Comparison of ENCODE assay signal across 28 cellular contexts in genomic region chr16:68033101-68033500, GRCh38. TPM values are rescaled to one million over a fixed set of nuclear protein-coding genes. Genes with fewer than 3 reads are reported as not detected.
DNase-seq lines count a peak whose midpoint lies in the region; ATAC-seq, FAIRE-seq and TF ChIP-seq lines count a peak whose summit lies in the region.
"Had no signal": no experiment of that assay in that cellular context is flagged by ENCODE, and none has a peak within 500 bp of the region (broad histone marks: within the 10 kb centered on the region; RNA-seq: fewer than 3 reads in every experiment).

No MANE protein-coding gene starts in this region.

- no peak for FAIRE-seq in astrocyte (lab: Jason Lieb, UNC)
- FAIRE-seq: GM18507, HepG2 had no signal

- no peak overlapping the region for H2AFZ ChIP-seq in astrocyte (ENCODE audit: low read depth, low read length)

- H3K27ac Mint-ChIP-seq in activated CD8-positive, alpha-beta memory T cell treated with anti-CD3 and anti-CD28 coated beads, Interleukin-2, amount 10 ng/mL, durations not matched to agents 7 days and 5 days, result peak overlapping the region; percentile 2
- H3K27ac Mint-ChIP-seq in astrocyte (ENCODE audit: unreplicated experiment) (no peak overlapping the region), immature natural killer cell (peak overlapping the region in 5 of 6 donors; percentile 15 to 81 (median 49)), nephron progenitor cell (no peak overlapping the region)

- no peaks in the 10 kb centered on the region for H3K27me3 Mint-ChIP-seq in activated CD8-positive, alpha-beta memory T cell treated with anti-CD3 and anti-CD28 coated beads, Interleukin-2, amount 10 ng/mL, durations not matched to agents 7 days and 5 days
- H3K27me3 Mint-ChIP-seq in astrocyte (ENCODE audit: low read depth, unreplicated experiment), result no peaks in the 10 kb centered on the region
- H3K27me3 Mint-ChIP-seq in immature natural killer cell (ENCODE audit: low read depth in 3 of 3), result peaks cover 0 to 2% (median 2%) of the 10 kb centered on the region in 3 donors
- H3K27me3 Mint-ChIP-seq in nephron progenitor cell (ENCODE audit: low read depth, poor library complexity), result no peaks in the 10 kb centered on the region

- no peaks in the 10 kb centered on the region for H3K79me2 ChIP-seq in astrocyte (ENCODE audit: insufficient read depth, low read length)

- H3K9ac ChIP-seq in astrocyte (ENCODE audit: low read length), result no peak overlapping the region

- H3K27me3 ChIP-seq in astrocyte (ENCODE audit: insufficient read depth, low read length) (no peaks in the 10 kb centered on the region), body of pancreas (no peaks in the 10 kb centered on the region)
- H3K27me3 ChIP-seq: SJSA1 had no signal

- peaks cover 13% of the 10 kb centered on the region for H3K36me3 Mint-ChIP-seq in activated CD8-positive, alpha-beta memory T cell treated with anti-CD3 and anti-CD28 coated beads, Interleukin-2, amount 10 ng/mL, durations not matched to agents 7 days and 5 days
- H3K36me3 Mint-ChIP-seq in astrocyte (ENCODE audit: low read depth, unreplicated experiment) (peaks cover 2% of the 10 kb centered on the region), immature natural killer cell (peaks cover 3 to 20% (median 12%) of the 10 kb centered on the region in 3 donors), nephron progenitor cell (ENCODE audit: low read depth) (peaks cover 10% of the 10 kb centered on the region)

- no peak for DNase-seq in activated CD8-positive, alpha-beta memory T cell treated with anti-CD3 and anti-CD28 coated beads, Interleukin-2, amount 10 ng/mL, durations not matched to agents 7 days and 5 days
- DNase-seq in activated CD8-positive, alpha-beta memory T cell treated with anti-CD3 and anti-CD28 coated beads, Interleukin-2, amount 50 U/mL, for 48 hours, result no peak
- DNase-seq in astrocyte (ENCODE audit: low read depth) (peak; percentile 48), immature natural killer cell (no peak), nephron progenitor cell (no peak), body of pancreas (no peak)
- no peak for DNase-seq in activated effector memory CD4-positive, alpha-beta T cell treated with anti-CD3 and anti-CD28 coated beads, Interleukin-2, amount 50 U/mL, for 16 hours
- DNase-seq: DMS153, DND-41, H7, Karpas-422, NCI-H1092, NCI-H1417 treated with DMSO at 0.1 percent for 48 hours, NCI-H1694 treated with DMSO at 0.1 percent for 48 hours, NCI-H2081, NCI-H226, NCI-H510A treated with DMSO at 0.1 percent for 48 hours, NCI-H774, PC-3, Right ventricle myocardium superior had no signal

- H3K4me3 ChIP-seq in astrocyte (ENCODE audit: insufficient read depth, low read depth, low read length), result no peak overlapping the region
- no peak overlapping the region for H3K4me3 ChIP-seq in body of pancreas
- H3K4me3 ChIP-seq: SJSA1 had no signal

- peaks cover 6% of the 10 kb centered on the region for H3K4me1 ChIP-seq in astrocyte (ENCODE audit: insufficient read depth, low read length)
- H3K4me1 ChIP-seq in body of pancreas, result no peaks in the 10 kb centered on the region

- no peaks in the 10 kb centered on the region for H3K9me3 Mint-ChIP-seq in activated CD8-positive, alpha-beta memory T cell treated with anti-CD3 and anti-CD28 coated beads, Interleukin-2, amount 10 ng/mL, durations not matched to agents 7 days and 5 days (ENCODE audit: low read depth)
- no peaks in the 10 kb centered on the region for H3K9me3 Mint-ChIP-seq in astrocyte (ENCODE audit: unreplicated experiment)
- no peaks in the 10 kb centered on the region for H3K9me3 Mint-ChIP-seq in immature natural killer cell
- H3K9me3 Mint-ChIP-seq in nephron progenitor cell, result no peaks in the 10 kb centered on the region

- TF ChIP-seq CTCF in astrocyte (IDR thresholded peaks at IDR 0.05; ENCODE audit: insufficient read depth, low read depth, low read length), result no peak
- TF ChIP-seq CTCF in nephron progenitor cell (IDR thresholded peaks at IDR 0.05), result no peak
- TF ChIP-seq CTCF in body of pancreas (IDR thresholded peaks at IDR 0.05), result no peak

- H3K36me3 ChIP-seq in astrocyte (ENCODE audit: insufficient read depth, low read length) (no peaks in the 10 kb centered on the region), body of pancreas (replicated peaks in 1 of 2; ENCODE audit: insufficient read depth in 1 of 2, low read depth in 2 of 2) (no peaks in the 10 kb centered on the region)

- no peak for TF ChIP-seq POLR2A in body of pancreas (IDR thresholded peaks at IDR 0.05)

- intact Hi-C loops in body of pancreas (cut with DNase I), result no loop called here

- no peak overlapping the region for H3K4me2 ChIP-seq in astrocyte (ENCODE audit: low read length)

- no peak overlapping the region for H3K4me3 Mint-ChIP-seq in activated CD8-positive, alpha-beta memory T cell treated with anti-CD3 and anti-CD28 coated beads, Interleukin-2, amount 10 ng/mL, durations not matched to agents 7 days and 5 days
- H3K4me3 Mint-ChIP-seq in astrocyte (ENCODE audit: unreplicated experiment), result peak overlapping the region; percentile 31
- peak overlapping the region in 3 of 5 donors; percentile 9 to 25 (median 22) for H3K4me3 Mint-ChIP-seq in immature natural killer cell
- H3K4me3 Mint-ChIP-seq in nephron progenitor cell, result no peak overlapping the region

- CTCF ChIA-PET in activated CD8-positive, alpha-beta memory T cell treated with anti-CD3 and anti-CD28 coated beads, Interleukin-2, amount 10 ng/mL, durations not matched to agents 7 days and 5 days (lab: Charles Lee), result interaction anchor here (2.2 kb wide), 1 partner anchor 8 kb away, joined by 7 read pairs; no protein-coding TSS in a partner anchor

- no peaks in the 10 kb centered on the region for H4K20me1 ChIP-seq in astrocyte (ENCODE audit: insufficient read depth, low read length)

- H3K27ac ChIP-seq in astrocyte (ENCODE audit: low read depth, low read length), result no peak overlapping the region
- H3K27ac ChIP-seq in body of pancreas, result no peak overlapping the region
- H3K27ac ChIP-seq: SJSA1 had no signal

- H3K4me1 Mint-ChIP-seq in activated CD8-positive, alpha-beta memory T cell treated with anti-CD3 and anti-CD28 coated beads, Interleukin-2, amount 10 ng/mL, durations not matched to agents 7 days and 5 days, result peaks cover 42% of the 10 kb centered on the region
- H3K4me1 Mint-ChIP-seq in astrocyte (ENCODE audit: low read depth, unreplicated experiment) (no peaks in the 10 kb centered on the region), immature natural killer cell (peaks cover 38 to 48% of the 10 kb centered on the region in 2 donors), nephron progenitor cell (no peaks in the 10 kb centered on the region)

- ATAC-seq in activated CD8-positive, alpha-beta memory T cell treated with anti-CD3 and anti-CD28 coated beads, Interleukin-2, amount 10 ng/mL, durations not matched to agents 7 days and 5 days, result no peak
- ATAC-seq in body of pancreas, result no peak
- ATAC-seq: HepG2, PC-3 had no signal

- WGBS in body of pancreas, 2 donors, result 94 to 98% methylated on average over 2 of the region's 2 CpGs

- H3K9me3 ChIP-seq in astrocyte (ENCODE audit: insufficient read depth, low read depth, low read length) (no peaks in the 10 kb centered on the region), body of pancreas (no peaks in the 10 kb centered on the region)
- H3K9me3 ChIP-seq: SJSA1 had no signal

RNA-seq across cellular contexts. Expression of gene DUS2, which starts 10.0 kb away (rescaled TPM):
- 10 to 100 TPM; 28.4 to 32.0 TPM for total RNA-seq in activated CD8-positive, alpha-beta memory T cell treated with anti-CD3 and anti-CD28 coated beads, Interleukin-2, amount 10 ng/mL, durations not matched to agents 7 days and 5 days
- total RNA-seq in astrocyte (14.0 and 14.9 TPM in 2 replicates), body of pancreas (1 to 10 TPM; 3.1 to 3.6 TPM)
- 10 to 100 TPM in 2 of 3 donors, 1 to 10 TPM in 1; 9.3 to 23.7 (median 16.8) TPM for polyA plus RNA-seq in immature natural killer cell

RNA-seq across cellular contexts. Expression of gene DDX28, which starts 10.1 kb away (rescaled TPM):
- 10 to 100 TPM; 14.8 to 20.8 TPM for total RNA-seq in activated CD8-positive, alpha-beta memory T cell treated with anti-CD3 and anti-CD28 coated beads, Interleukin-2, amount 10 ng/mL, durations not matched to agents 7 days and 5 days
- total RNA-seq in astrocyte (5.5 and 6.2 TPM in 2 replicates), body of pancreas (10 to 100 TPM in 1 of 2 donors, 1 to 10 TPM in 1; 3.4 to 13.2 TPM)
- 10 to 100 TPM; 45.3 to 59.4 (median 55.0) TPM for polyA plus RNA-seq in immature natural killer cell

RNA-seq across cellular contexts. Expression of gene DPEP2NB, which starts 17.4 kb away (rescaled TPM):
- total RNA-seq in activated CD8-positive, alpha-beta memory T cell treated with anti-CD3 and anti-CD28 coated beads, Interleukin-2, amount 10 ng/mL, durations not matched to agents 7 days and 5 days, result not detected
- total RNA-seq in astrocyte, result not detected in 2 replicates
- polyA plus RNA-seq in immature natural killer cell, result not detected
- total RNA-seq in body of pancreas, result not detected
- total RNA-seq: A172, G401, H7, HepG2, HT1080, PC-3, Right ventricle myocardium superior, RPMI7951, SJSA1 had no signal
- polyA plus RNA-seq: BJ, HepG2 had no signal

RNA-seq across cellular contexts. Expression of gene DPEP2, which starts 33.8 kb away (rescaled TPM):
- total RNA-seq in activated CD8-positive, alpha-beta memory T cell treated with anti-CD3 and anti-CD28 coated beads, Interleukin-2, amount 10 ng/mL, durations not matched to agents 7 days and 5 days, result 1 to 10 TPM; 4.5 to 4.7 TPM
- not detected in 2 replicates for total RNA-seq in astrocyte
- polyA plus RNA-seq in immature natural killer cell, result 10 to 100 TPM; 45.5 to 62.6 (median 59.4) TPM
- total RNA-seq in body of pancreas, result 1 to 10 TPM in 1 of 2 donors, under 1 TPM in 1; 0.78 to 1.3 TPM
- total RNA-seq: A172, H7, HepG2, HT1080, PC-3, RPMI7951 had no signal

RNA-seq across cellular contexts. Expression of gene NFATC3, which starts 52.1 kb away (rescaled TPM):
- total RNA-seq in activated CD8-positive, alpha-beta memory T cell treated with anti-CD3 and anti-CD28 coated beads, Interleukin-2, amount 10 ng/mL, durations not matched to agents 7 days and 5 days, result 100 to 1,000 TPM; 176 to 183 TPM
- total RNA-seq in astrocyte (32.4 and 34.0 TPM in 2 replicates), body of pancreas (10 to 100 TPM; 15.5 to 19.5 TPM)
- 100 to 1,000 TPM in 2 of 3 donors, 10 to 100 TPM in 1; 66.5 to 160 (median 119) TPM for polyA plus RNA-seq in immature natural killer cell

Comparison
In these comparisons a context has a peak if more than half of its experiments do, and no peak if none do; other contexts are left out.
1. H3K27ac Mint-ChIP-seq: peak in activated CD8-positive, alpha-beta memory T cell treated with anti-CD3 and anti-CD28 coated beads, Interleukin-2, amount 10 ng/mL, durations not matched to agents 7 days and 5 days (single experiment) and immature natural killer cell (5 of 6); none in astrocyte (single experiment) and nephron progenitor cell (single experiment).
2. H3K4me3 Mint-ChIP-seq: peak in astrocyte (single experiment) and immature natural killer cell (3 of 5); none in activated CD8-positive, alpha-beta memory T cell treated with anti-CD3 and anti-CD28 coated beads, Interleukin-2, amount 10 ng/mL, durations not matched to agents 7 days and 5 days (single experiment) and nephron progenitor cell (single experiment).